23 cellular contexts compared by ENCODE assay signal in genomic region chr10:113294868-113295267, GRCh38.
"Had no signal": no experiment of that assay in that cellular context is flagged by ENCODE, and none has a peak within 500 bp of the region (broad histone marks: within the 10 kb centered on the region; RNA-seq: fewer than 3 reads in every experiment).

No MANE protein-coding gene starts in this region.

- H3K9me3 ChIP-seq: SJSA1 had no signal

- FAIRE-seq: HTR-8/SVneo, RCC 7860 had no signal

- H3K36me3 ChIP-seq: SJSA1 had no signal

- H3K4me3 ChIP-seq: SJSA1, SK-N-MC had no signal

- H3K27me3 ChIP-seq: SJSA1 had no signal

- DNase-seq: KBM-7, MV-4-11, NCI-H1048, NCI-H1105 treated with DMSO at 0.1 percent for 48 hours, NCI-H1417 treated with DMSO at 0.1 percent for 48 hours, NCI-H187, NCI-H2029, NCI-H2081 treated with DMSO at 0.1 percent for 48 hours, NCI-H2171, NCI-H226, NCI-H446, NCI-H510A, NCI-H524 treated with DMSO at 0.1 percent for 48 hours, NCI-H69, NCI-H774, Right ventricle myocardium superior, RPMI8226, SIG-M5 had no signal

- H3K27ac ChIP-seq: HL-60, SJSA1, SK-N-MC had no signal
